ENCODE assay signal across 1 cellular context in genomic region chr17:81480140-81480917, GRCh38.
TF ChIP-seq lines count a peak whose summit lies in the region.

No MANE protein-coding gene starts in this region.

TF ChIP-seq in K562, 482 proteins besides CTCF, POLR2A, EP300 and RAD21 (continued from another document):
- peak; percentile 55; the same call in 1 of the 2 replicates for TF ChIP-seq TFAP4 (CRISPR knock-in tag; IDR thresholded peaks at IDR 0.05; ENCODE audit: borderline replicate concordance)
- peak; percentile 46; the same call in 1 of the 2 replicates for TF ChIP-seq MAFG (tag; conservative IDR thresholded peaks at IDR 0.05)
- no peak for TF ChIP-seq KLF10 (CRISPR knock-in tag; IDR thresholded peaks at IDR 0.05)
- no peak for TF ChIP-seq SIN3A (IDR thresholded peaks at IDR 0.05; ENCODE audit: borderline replicate concordance in 2 of 2, control insufficient read depth in 1 of 2, low read depth in 2 of 2, low read length in 2 of 2)
- no peak for TF ChIP-seq NCOA2 (IDR thresholded peaks at IDR 0.05; ENCODE audit: partially characterized antibody in 2 of 2)
- peak; percentile 54; the same call in 1 of the 2 replicates for TF ChIP-seq ZNF395 (CRISPR knock-in tag; IDR thresholded peaks at IDR 0.05)
- no peak for TF ChIP-seq RFX5 (IDR thresholded peaks at IDR 0.05; ENCODE audit: low read depth, low read length)
